ENCODE assay signal across 8 cellular contexts in genomic region chr16:81077077-81077940, GRCh38. TPM values are rescaled to one million over a fixed set of nuclear protein-coding genes. Genes with fewer than 3 reads are reported as not detected.
A peak's percentile ranks its signal among the peaks of the same experiment; 100 is the strongest.
DNase-seq lines count a peak whose midpoint lies in the region; ATAC-seq and TF ChIP-seq lines count a peak whose summit lies in the region.

A gene with protein sequence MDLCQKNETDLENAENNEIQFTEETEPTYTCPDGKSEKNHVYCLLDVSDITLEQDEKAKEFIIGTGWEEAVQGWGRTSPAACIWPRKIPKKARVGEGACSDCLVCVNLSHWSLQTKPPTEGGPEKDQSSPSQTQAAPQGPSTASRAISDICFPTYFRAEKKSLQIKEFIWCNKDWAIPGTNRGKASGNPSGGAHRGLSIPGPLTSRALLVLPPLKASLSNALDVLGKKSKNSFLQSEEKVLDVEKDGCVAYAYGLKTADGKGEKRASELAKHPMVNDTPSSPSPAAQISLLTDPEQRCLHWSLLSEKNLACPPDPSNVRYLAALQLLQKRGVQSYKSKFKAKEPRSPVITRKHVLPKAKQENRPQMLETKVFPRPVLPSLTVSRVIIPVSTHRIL (minus strand): TSS chr16:81077238. CDS start chr16:81063955, 13,283 bp downstream.

- H3K9ac ChIP-seq in mammary epithelial cell (ENCODE audit: insufficient read depth, low read length), result peak within 1 kb of the TSS; percentile 88

- no peaks in the 10 kb centered on the region; the same call in 1 of the 2 replicates for H3K9me3 ChIP-seq in AG04450 (ENCODE audit: control insufficient read depth, insufficient read depth, low read length)
- no peaks in the 10 kb centered on the region for H3K9me3 ChIP-seq in mammary epithelial cell (replicated peaks; ENCODE audit: insufficient read depth, low read length)

- CTCF ChIA-PET in AG04450 (lab: Charles Lee) (interaction anchor here (1.4 to 2.4 kb wide), 3 partner anchors 42 to 128 kb away, joined by 3 to 16 read pairs (median 4); partner anchors contain the start of gene ATMIN), mammary epithelial cell (lab: Charles Lee; ENCODE audit: low non-redundant PET) (interaction anchor here (1.1 kb wide), 1 partner anchor 42 kb away, joined by 6 read pairs; the partner anchor contains the start of gene ATMIN)

- dilution Hi-C loops in mammary epithelial cell (cut with HindIII; ENCODE audit: low sequenced_read_pairs), result no loop called here

- H2AFZ ChIP-seq in mammary epithelial cell (ENCODE audit: low read depth, low read length), result peak within 1 kb of the TSS; percentile 95

- TF ChIP-seq CTCF in AG04450 (IDR thresholded peaks at IDR 0.05; ENCODE audit: low read depth, low read length) (no peak), VCaP (conservative IDR thresholded peaks at IDR 0.05) (no peak), mammary epithelial cell (conservative IDR thresholded peaks at IDR 0.05 in 1 of 2, IDR thresholded peaks at IDR 0.05 in 1 of 2; ENCODE audit: extremely low read depth in 1 of 2, insufficient read depth in 1 of 2, low read depth in 1 of 2, low read length in 2 of 2) (no peak)

- H3K4me2 ChIP-seq in mammary epithelial cell (ENCODE audit: insufficient read depth, low read depth, low read length), result peak within 1 kb of the TSS; percentile 97

- TSS peak; percentile 83 for BruUV-seq in mammary epithelial cell (replicated peaks; lab: Mats Ljungman, UMichigan)

- H3K27me3 ChIP-seq in AG04450 (ENCODE audit: control insufficient read depth, insufficient read depth, low read length) (no peaks in the 10 kb centered on the region), mammary epithelial cell (ENCODE audit: insufficient read depth, low read length) (no peaks in the 10 kb centered on the region)

- DNase-seq in AG04450 (ENCODE audit: low read depth, low spot score) (peak; percentile 84), NCI-H2171 treated with DMSO at 0.1 percent for 48 hours (lab: John Stamatoyannopoulos, UW) (peak; percentile 94), mammary epithelial cell (peak; percentile 94), iPS-NIHi11 (ENCODE audit: low spot score) (peak; percentile 98)

- ATAC-seq in GM18873 (IDR thresholded peaks at IDR 0.05; ENCODE audit: low FRiP score, unreplicated experiment) (peak; percentile 95), HG03108 (IDR thresholded peaks at IDR 0.05; ENCODE audit: unreplicated experiment) (peak; percentile 98)

- intact Hi-C loops in mammary epithelial cell (cut with micrococcal nuclease), result loop anchor here (1.0 to 2.0 kb wide), 4 partner anchors 19 to 121 kb away; partner anchors contain the start of genes CENPN, CMC2 and GCSH

- H3K79me2 ChIP-seq in mammary epithelial cell (ENCODE audit: insufficient read depth, low read length), result no peaks in the 10 kb centered on the region

- 18% methylated on average over 34 of the region's 58 CpGs for WGBS in mammary epithelial cell (ENCODE audit: low coverage, missing lambda C conversion rate)

- in situ Hi-C loops in mammary epithelial cell (cut with MboI; ENCODE audit: low sequenced_read_pairs in 2 of 2), result no loop called here

- H3K27ac ChIP-seq in AG04450 (ENCODE audit: low read depth, low read length), result peak within 1 kb of the TSS; percentile 96
- H3K27ac ChIP-seq in VCaP, result peak within 1 kb of the TSS; percentile 80
- H3K27ac ChIP-seq in mammary epithelial cell (ENCODE audit: insufficient read depth, low read depth, low read length), result peak within 1 kb of the TSS; percentile 85
- H3K27ac ChIP-seq in skin epidermis, result peak within 1 kb of the TSS; percentile 38 to 98 (median 93)

- POLR2A ChIA-PET in AG04450 (lab: Yijun Ruan, JAX), result interaction anchor here (0.6 to 1.9 kb wide), 4 partner anchors 10 to 237 kb away, joined by 3 to 6 read pairs (median 4); partner anchors contain the start of genes CENPN, CMC2 and GAN

- H3K4me1 ChIP-seq in mammary epithelial cell (ENCODE audit: insufficient read depth, low read length), result peaks cover 9% of the 10 kb centered on the region

- H3K36me3 ChIP-seq in mammary epithelial cell (ENCODE audit: insufficient read depth, low read length), result peaks cover 1% of the 10 kb centered on the region

- H3K4me3 ChIP-seq in AG04450 (ENCODE audit: low read depth, low read length), result peak within 1 kb of the TSS; percentile 93
- H3K4me3 ChIP-seq in mammary epithelial cell (replicated peaks in 1 of 3; ENCODE audit: insufficient read depth in 1 of 3, low read depth in 2 of 3, low read length in 3 of 3), result peak within 1 kb of the TSS; percentile 61 to 89 (median 64)
- H3K4me3 ChIP-seq in skin epidermis, result peak within 1 kb of the TSS; percentile 50 to 80 (median 66)

- H4K20me1 ChIP-seq in mammary epithelial cell (ENCODE audit: insufficient read depth, low read length), result no peaks in the 10 kb centered on the region

RNA-seq across cellular contexts. Expression of the gene that starts here (rescaled TPM):
- polyA plus RNA-seq in AG04450 (2011; rRNA removed) (0.31 and 0.33 TPM in 2 replicates), mammary epithelial cell (0.42 TPM)
- polyA minus RNA-seq in AG04450 (2011; rRNA and poly(A)+ RNA removed), result 0.43 TPM in 1 of 2 replicates, not detected in the other
- total RNA-seq in mammary epithelial cell, result under 1 TPM; 0.17 to 0.99 TPM
- polyA minus RNA-seq in mammary epithelial cell, result not detected

Comparison
In these comparisons a context has a peak if more than half of its experiments do, and no peak if none do; other contexts are left out.
1. Peak in every context shown above with its lines: DNase-seq, ATAC-seq, H3K4me3 ChIP-seq and H3K27ac ChIP-seq.
2. Peak in DNase-seq, H3K4me3 ChIP-seq and H3K27ac ChIP-seq in AG04450; RNA of the gene not detected or under 1 TPM.
3. Peak in DNase-seq, H3K4me3 ChIP-seq, H3K27ac ChIP-seq, H3K9ac ChIP-seq and H3K4me2 ChIP-seq in mammary epithelial cell; RNA of the gene not detected or under 1 TPM.